ENCODE assay signal across 1 cellular context in the genomic region with DNA sequence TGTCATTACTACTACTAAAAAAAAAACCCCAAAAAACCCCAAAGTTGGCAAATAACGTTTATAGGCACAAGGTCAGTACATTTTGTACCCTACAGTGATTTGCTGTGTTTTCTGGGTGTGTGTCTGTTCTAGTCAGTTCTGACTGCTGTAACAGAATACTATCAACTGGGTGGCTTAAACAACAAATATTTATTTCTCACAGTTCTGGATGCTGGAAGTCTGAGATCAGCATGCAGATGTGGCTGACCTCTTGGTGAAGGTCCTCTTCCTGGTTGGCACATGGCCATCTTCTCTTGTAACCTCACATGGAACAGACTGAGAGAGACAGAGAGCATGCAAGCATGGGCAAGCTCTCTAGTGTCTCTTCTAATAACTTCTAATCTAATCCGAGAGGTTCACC.
TF ChIP-seq lines count a peak whose summit lies in the region.

No MANE protein-coding gene starts in this region.

TF ChIP-seq in HCT116, 20 proteins besides CTCF, POLR2A, EP300 and RAD21 (continued from another document):
- TF ChIP-seq, protein P1, sequence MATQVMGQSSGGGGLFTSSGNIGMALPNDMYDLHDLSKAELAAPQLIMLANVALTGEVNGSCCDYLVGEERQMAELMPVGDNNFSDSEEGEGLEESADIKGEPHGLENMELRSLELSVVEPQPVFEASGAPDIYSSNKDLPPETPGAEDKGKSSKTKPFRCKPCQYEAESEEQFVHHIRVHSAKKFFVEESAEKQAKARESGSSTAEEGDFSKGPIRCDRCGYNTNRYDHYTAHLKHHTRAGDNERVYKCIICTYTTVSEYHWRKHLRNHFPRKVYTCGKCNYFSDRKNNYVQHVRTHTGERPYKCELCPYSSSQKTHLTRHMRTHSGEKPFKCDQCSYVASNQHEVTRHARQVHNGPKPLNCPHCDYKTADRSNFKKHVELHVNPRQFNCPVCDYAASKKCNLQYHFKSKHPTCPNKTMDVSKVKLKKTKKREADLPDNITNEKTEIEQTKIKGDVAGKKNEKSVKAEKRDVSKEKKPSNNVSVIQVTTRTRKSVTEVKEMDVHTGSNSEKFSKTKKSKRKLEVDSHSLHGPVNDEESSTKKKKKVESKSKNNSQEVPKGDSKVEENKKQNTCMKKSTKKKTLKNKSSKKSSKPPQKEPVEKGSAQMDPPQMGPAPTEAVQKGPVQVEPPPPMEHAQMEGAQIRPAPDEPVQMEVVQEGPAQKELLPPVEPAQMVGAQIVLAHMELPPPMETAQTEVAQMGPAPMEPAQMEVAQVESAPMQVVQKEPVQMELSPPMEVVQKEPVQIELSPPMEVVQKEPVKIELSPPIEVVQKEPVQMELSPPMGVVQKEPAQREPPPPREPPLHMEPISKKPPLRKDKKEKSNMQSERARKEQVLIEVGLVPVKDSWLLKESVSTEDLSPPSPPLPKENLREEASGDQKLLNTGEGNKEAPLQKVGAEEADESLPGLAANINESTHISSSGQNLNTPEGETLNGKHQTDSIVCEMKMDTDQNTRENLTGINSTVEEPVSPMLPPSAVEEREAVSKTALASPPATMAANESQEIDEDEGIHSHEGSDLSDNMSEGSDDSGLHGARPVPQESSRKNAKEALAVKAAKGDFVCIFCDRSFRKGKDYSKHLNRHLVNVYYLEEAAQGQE (IDR thresholded peaks at IDR 0.05; ENCODE audit: low read depth), result no peak
- TF ChIP-seq EZH2phosphoT487 (IDR thresholded peaks at IDR 0.05; ENCODE audit: borderline replicate concordance), result no peak
- no peak for TF ChIP-seq EGR1 (IDR thresholded peaks at IDR 0.05; ENCODE audit: low read depth)
- TF ChIP-seq ZNF274 (IDR thresholded peaks at IDR 0.05; ENCODE audit: low read depth, low read length), result no peak
- TF ChIP-seq FOSL1 (IDR thresholded peaks at IDR 0.05; ENCODE audit: low read depth), result no peak
- TF ChIP-seq SP1 (IDR thresholded peaks at IDR 0.05; ENCODE audit: low read depth), result no peak
- TF ChIP-seq SIN3A (IDR thresholded peaks at IDR 0.05; ENCODE audit: low read depth), result no peak
- TF ChIP-seq YY1 (IDR thresholded peaks at IDR 0.05; ENCODE audit: extremely low read depth, insufficient replicate concordance, low read depth, low read length), result no peak
- no peak for TF ChIP-seq CEBPB (IDR thresholded peaks at IDR 0.05; ENCODE audit: low read depth)
- TF ChIP-seq SRF (IDR thresholded peaks at IDR 0.05; ENCODE audit: low read depth), result no peak
